1 cellular context compared by ENCODE assay signal in genomic region chr6:19312291-19312978, GRCh38.
A peak's percentile ranks its signal among the peaks of the same experiment; 100 is the strongest.
TF ChIP-seq lines count a peak whose summit lies in the region.

No MANE protein-coding gene starts in this region.

TF ChIP-seq in H1, 55 proteins besides CTCF, POLR2A, EP300 and RAD21 (continued from another document):
- TF ChIP-seq ATF2 (IDR thresholded peaks at IDR 0.05; ENCODE audit: low read length) (peak; percentile 93), CTBP2 (IDR thresholded peaks at IDR 0.05; ENCODE audit: borderline replicate concordance, insufficient read depth, insufficient read length, low read length) (peak; percentile 39), JUND (IDR thresholded peaks at IDR 0.05; ENCODE audit: low read length) (peak; percentile 79), POLR2AphosphoS5 (IDR thresholded peaks at IDR 0.05; ENCODE audit: low read depth, low read length) (no peak), ASH2L (IDR thresholded peaks at IDR 0.05; ENCODE audit: low read length) (peak; percentile 17), RNF2 (IDR thresholded peaks at IDR 0.05; ENCODE audit: borderline replicate concordance, low read depth, low read length, missing control alignments, poor library complexity, severe bottlenecking) (no peak), RXRA (IDR thresholded peaks at IDR 0.05; ENCODE audit: insufficient read depth, low read depth, low read length) (0 out of 2 replicates have a peak, but pooled peaks have one; percentile 6), CHD7 (IDR thresholded peaks at IDR 0.05; ENCODE audit: insufficient replicate concordance, low read length) (peak; percentile 29), BACH1 (IDR thresholded peaks at IDR 0.05; ENCODE audit: low read length) (no peak)
